Comparison of ENCODE assay signal across 20 cellular contexts in genomic region chr17:34601431-34601830, GRCh38. TPM values are rescaled to one million over a fixed set of nuclear protein-coding genes. Genes with fewer than 3 reads are reported as not detected.
DNase-seq lines count a peak whose midpoint lies in the region; ATAC-seq and TF ChIP-seq lines count a peak whose summit lies in the region.
"Had no signal": no experiment of that assay in that cellular context is flagged by ENCODE, and none has a peak within 500 bp of the region (broad histone marks: within the 10 kb centered on the region; RNA-seq: fewer than 3 reads in every experiment).

No MANE protein-coding gene starts in this region.

- no peaks in the 10 kb centered on the region for H3K79me2 ChIP-seq in neural progenitor cell (ENCODE audit: low read depth)

- no peaks in the 10 kb centered on the region for H3K4me1 Mint-ChIP-seq in stimulated activated naive CD8-positive, alpha-beta T cell treated with anti-CD3 and anti-CD28 coated beads, Interleukin-15, amount 100 ng/mL, for 72 hours
- peaks cover 30% of the 10 kb centered on the region for H3K4me1 Mint-ChIP-seq in neural progenitor cell
- H3K4me1 Mint-ChIP-seq: CD4-positive, CD25-positive, alpha-beta regulatory T cell had no signal

- no peaks in the 10 kb centered on the region for H3K27me3 ChIP-seq in neural progenitor cell
- H3K27me3 ChIP-seq: BLaER1 had no signal

- peaks cover 32% of the 10 kb centered on the region for H3K27me3 Mint-ChIP-seq in stimulated activated naive CD8-positive, alpha-beta T cell treated with anti-CD3 and anti-CD28 coated beads, Interleukin-15, amount 100 ng/mL, for 72 hours
- peaks cover 18% of the 10 kb centered on the region for H3K27me3 Mint-ChIP-seq in neural progenitor cell (ENCODE audit: insufficient read depth, low read depth)

- no peak for DNase-seq in stimulated activated naive CD8-positive, alpha-beta T cell treated with anti-CD3 and anti-CD28 coated beads, Interleukin-15, amount 100 ng/mL, for 72 hours
- DNase-seq in stimulated activated naive CD8-positive, alpha-beta T cell treated with anti-CD3 and anti-CD28 coated beads, Interleukin-15, Interleukin-2, amounts not matched to agents 100 U/mL and 50 U/mL, for 24 hours: no peak
- DNase-seq in NCI-H69 (lab: John Stamatoyannopoulos, UW): peak; percentile 97
- peak; percentile 38 for DNase-seq in neural progenitor cell (ENCODE audit: low spot score)
- DNase-seq in hepatic stellate cell (ENCODE audit: low spot score): no peak
- no peak for DNase-seq in activated gamma-delta T cell (lab: John Stamatoyannopoulos, UW)
- DNase-seq in hippocampal formation (lab: John Stamatoyannopoulos, UW): no peak
- DNase-seq: CD4-positive, CD25-positive, alpha-beta regulatory T cell; GM23248; H7; KBM-7; MV-4-11; NCI-H187 treated with DMSO at 0.1 percent for 48 hours; NCI-H2107; NCI-H524 had no signal

- peaks cover 39% of the 10 kb centered on the region for H3K4me1 ChIP-seq in neural progenitor cell

- no peaks in the 10 kb centered on the region for H3K9me3 ChIP-seq in neural progenitor cell (ENCODE audit: low read depth)
- H3K9me3 ChIP-seq: BLaER1 had no signal

- no peak for ATAC-seq in stimulated activated naive CD8-positive, alpha-beta T cell treated with anti-CD3 and anti-CD28 coated beads, Interleukin-15, amount 100 ng/mL, for 72 hours
- no peak for ATAC-seq in stimulated activated naive CD8-positive, alpha-beta T cell treated with anti-CD3 and anti-CD28 coated beads, Interleukin-15, Interleukin-2, amounts not matched to agents 100 U/mL and 50 U/mL, for 24 hours
- ATAC-seq: SK-N-SH treated with all-trans-retinoic acid at 6 μM for 48 hours had no signal

- H3K9me3 Mint-ChIP-seq in stimulated activated naive CD8-positive, alpha-beta T cell treated with anti-CD3 and anti-CD28 coated beads, Interleukin-15, amount 100 ng/mL, for 72 hours: no peaks in the 10 kb centered on the region
- peaks cover 5% of the 10 kb centered on the region for H3K9me3 Mint-ChIP-seq in neural progenitor cell
- H3K9me3 Mint-ChIP-seq: CD4-positive, CD25-positive, alpha-beta regulatory T cell had no signal

- no peaks in the 10 kb centered on the region for H3F3A ChIP-seq in neural progenitor cell (ENCODE audit: low read depth)

- H2AFZ ChIP-seq in neural progenitor cell (replicated peaks): no peak overlapping the region
- H2AFZ ChIP-seq: GM23248 had no signal

- H3K27ac ChIP-seq in neural progenitor cell: no peak overlapping the region
- H3K27ac ChIP-seq: BLaER1, GM23248 had no signal

- H4K20me1 ChIP-seq in neural progenitor cell (ENCODE audit: low read depth): no peaks in the 10 kb centered on the region
- H4K20me1 ChIP-seq: BLaER1 had no signal

- no peak overlapping the region for H3K9ac ChIP-seq in neural progenitor cell
- H3K9ac ChIP-seq: BLaER1, GM23248 had no signal

- no peak overlapping the region for H3K4me3 ChIP-seq in neural progenitor cell
- H3K4me3 ChIP-seq: BLaER1, GM23248 had no signal

- peak overlapping the region; percentile 36 to 52 for H3K27ac Mint-ChIP-seq in stimulated activated naive CD8-positive, alpha-beta T cell treated with anti-CD3 and anti-CD28 coated beads, Interleukin-15, amount 100 ng/mL, for 72 hours
- no peak overlapping the region for H3K27ac Mint-ChIP-seq in neural progenitor cell
- H3K27ac Mint-ChIP-seq: CD4-positive, CD25-positive, alpha-beta regulatory T cell had no signal

- TF ChIP-seq CTCF in neural progenitor cell (IDR thresholded peaks at IDR 0.05): no peak

- H3K36me3 ChIP-seq in neural progenitor cell: no peaks in the 10 kb centered on the region
- H3K36me3 ChIP-seq: BLaER1 had no signal

- H3K36me3 Mint-ChIP-seq in neural progenitor cell: no peaks in the 10 kb centered on the region
- H3K36me3 Mint-ChIP-seq: CD4-positive, CD25-positive, alpha-beta regulatory T cell had no signal

- peak overlapping the region; percentile 45 for H3K4me2 ChIP-seq in neural progenitor cell

- H3K4me3 Mint-ChIP-seq in stimulated activated naive CD8-positive, alpha-beta T cell treated with anti-CD3 and anti-CD28 coated beads, Interleukin-15, amount 100 ng/mL, for 72 hours: no peak overlapping the region
- H3K4me3 Mint-ChIP-seq in neural progenitor cell: no peak overlapping the region
- H3K4me3 Mint-ChIP-seq: CD4-positive, CD25-positive, alpha-beta regulatory T cell had no signal

RNA-seq across cellular contexts. Expression of gene TMEM132E, which starts 22.0 kb away (rescaled TPM):
- 0.21 and 0.43 TPM in 2 replicates for total RNA-seq in neural progenitor cell (ENCODE audit: low replicate concordance)
- total RNA-seq: CD4-positive, CD25-positive, alpha-beta regulatory T cell; G401; LHCN-M2; MCF 10A had no signal

Comparison
In these comparisons a context has a peak if more than half of its experiments do, and no peak if none do; other contexts are left out.
1. DNase-seq: peak in NCI-H69 (single experiment) and neural progenitor cell (single experiment); none in stimulated activated naive CD8-positive, alpha-beta T cell treated with anti-CD3 and anti-CD28 coated beads, Interleukin-15, amount 100 ng/mL, for 72 hours (0 of 2), stimulated activated naive CD8-positive, alpha-beta T cell treated with anti-CD3 and anti-CD28 coated beads, Interleukin-15, Interleukin-2, amounts not matched to agents 100 U/mL and 50 U/mL, for 24 hours (single experiment), hepatic stellate cell (single experiment), activated gamma-delta T cell (single experiment) and hippocampal formation (0 of 2).